Comparison of ENCODE assay signal across 8 cellular contexts in the genomic region with DNA sequence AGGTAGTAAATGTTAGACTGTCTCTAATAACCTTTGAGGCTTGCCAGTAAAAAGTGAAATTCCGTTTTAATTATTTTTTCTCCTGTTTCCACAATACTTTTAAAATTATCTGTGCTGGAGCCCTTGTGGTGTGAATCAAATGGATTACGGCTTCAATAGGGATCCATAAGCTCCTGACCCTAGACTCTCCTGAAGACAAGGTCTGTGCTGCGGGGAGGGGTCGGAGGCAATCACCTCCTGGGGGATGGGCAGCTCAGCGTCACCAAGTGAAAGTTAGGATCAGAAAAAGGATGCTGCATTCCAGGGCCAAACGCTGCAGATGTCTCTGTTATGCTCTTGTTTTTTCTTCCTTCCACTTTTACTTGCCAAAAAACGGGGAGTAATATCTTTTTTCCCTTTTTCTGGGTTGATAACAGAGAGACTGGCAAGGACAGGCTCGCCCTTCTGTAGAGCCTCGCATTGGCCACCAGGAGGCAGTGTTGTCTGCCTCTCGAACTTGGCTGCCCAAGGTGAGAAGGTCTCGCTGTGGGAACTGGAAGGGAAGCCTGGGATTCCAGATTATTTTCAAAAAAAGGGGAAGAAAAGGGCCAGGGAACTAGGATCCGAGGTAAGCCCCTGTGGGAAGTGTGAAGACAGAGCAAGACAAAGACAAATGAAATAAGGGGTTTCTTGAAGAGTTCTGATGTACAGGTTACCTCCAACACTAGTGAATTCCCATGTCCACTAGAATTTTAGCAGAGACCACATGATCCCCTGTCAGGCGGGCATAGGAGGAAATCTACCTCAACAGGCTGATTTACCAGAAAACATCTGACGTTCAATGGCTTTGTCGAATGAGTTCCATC.
A peak's percentile ranks its signal among the peaks of the same experiment; 100 is the strongest.
DNase-seq lines count a peak whose midpoint lies in the region; ATAC-seq and TF ChIP-seq lines count a peak whose summit lies in the region.

No MANE protein-coding gene starts in this region.

- H3K9me3 ChIP-seq in muscle layer of colon (ENCODE audit: low read length): no peaks in the 10 kb centered on the region
- H3K9me3 ChIP-seq in CD8-positive, alpha-beta memory T cell (ENCODE audit: low read length): no peaks in the 10 kb centered on the region

- H3K36me3 ChIP-seq in muscle layer of colon (ENCODE audit: insufficient read depth, low read length): no peaks in the 10 kb centered on the region
- H3K36me3 ChIP-seq in CD8-positive, alpha-beta memory T cell (ENCODE audit: insufficient read depth, low read length): no peaks in the 10 kb centered on the region

- ATAC-seq in GM21825 (IDR thresholded peaks at IDR 0.05; ENCODE audit: unreplicated experiment) (peak; percentile 81), GM21576 (IDR thresholded peaks at IDR 0.05; ENCODE audit: unreplicated experiment) (no peak)

- peak overlapping the region; percentile 67 for H3K27ac ChIP-seq in muscle layer of colon (ENCODE audit: low read depth, low read length)
- H3K27ac ChIP-seq in CD8-positive, alpha-beta memory T cell (ENCODE audit: low read depth, low read length): no peak overlapping the region

- no peaks in the 10 kb centered on the region for H3K27me3 ChIP-seq in muscle layer of colon (ENCODE audit: control insufficient read depth in 1 of 2, insufficient read depth in 2 of 2, low read length in 2 of 2)
- H3K27me3 ChIP-seq in CD8-positive, alpha-beta memory T cell (ENCODE audit: insufficient read depth, low read length, poor library complexity, severe bottlenecking): no peaks in the 10 kb centered on the region

- H3K9me3 Mint-ChIP-seq in chondrocyte (ENCODE audit: low read depth): peaks cover 81% of the 10 kb centered on the region
- H3K9me3 Mint-ChIP-seq in CD8-positive, alpha-beta memory T cell: peaks cover 5 to 10% (median 7%) of the 10 kb centered on the region in 5 donors

- H3K4me1 Mint-ChIP-seq in chondrocyte (ENCODE audit: low read depth): no peaks in the 10 kb centered on the region
- no peaks in the 10 kb centered on the region for H3K4me1 Mint-ChIP-seq in CD8-positive, alpha-beta memory T cell

- peak overlapping the region in 1 of 2 donors; percentile 28 for H3K4me3 ChIP-seq in muscle layer of colon (ENCODE audit: low read depth in 1 of 2, low read length in 2 of 2)
- H3K4me3 ChIP-seq in CD8-positive, alpha-beta memory T cell (ENCODE audit: low read length): no peak overlapping the region

- H3K27ac Mint-ChIP-seq in chondrocyte (ENCODE audit: unreplicated experiment): no peak overlapping the region
- H3K27ac Mint-ChIP-seq in CD8-positive, alpha-beta memory T cell: no peak overlapping the region

- H3K36me3 Mint-ChIP-seq in chondrocyte (ENCODE audit: low read depth): no peaks in the 10 kb centered on the region
- no peaks in the 10 kb centered on the region for H3K36me3 Mint-ChIP-seq in CD8-positive, alpha-beta memory T cell

- peaks cover 37% of the 10 kb centered on the region for H3K4me1 ChIP-seq in muscle layer of colon (ENCODE audit: insufficient read depth, low read length)
- no peaks in the 10 kb centered on the region for H3K4me1 ChIP-seq in CD8-positive, alpha-beta memory T cell (ENCODE audit: insufficient read depth, low read length)

- DNase-seq in GM10266 (ENCODE audit: extremely low spot score) (peak; percentile 29), NCI-H2029 treated with DMSO at 0.1 percent for 48 hours (lab: John Stamatoyannopoulos, UW) (peak; percentile 1), chondrocyte (ENCODE audit: low spot score) (no peak), A172 (ENCODE audit: low spot score) (no peak)
- no peak for DNase-seq in CD8-positive, alpha-beta memory T cell

- H3K27me3 Mint-ChIP-seq in chondrocyte (ENCODE audit: low read depth): no peaks in the 10 kb centered on the region
- peaks cover 0 to 1% of the 10 kb centered on the region in 2 donors for H3K27me3 Mint-ChIP-seq in CD8-positive, alpha-beta memory T cell

- H3K9ac ChIP-seq in muscle layer of colon (ENCODE audit: low read length): no peak overlapping the region

- POLR2A ChIA-PET in CD8-positive, alpha-beta memory T cell (lab: Charles Lee): no interaction called here

- CTCF ChIA-PET in CD8-positive, alpha-beta memory T cell (lab: Charles Lee): no interaction called here

- TF ChIP-seq CTCF in GM10266 (IDR thresholded peaks at IDR 0.05; ENCODE audit: control insufficient read depth, insufficient read depth, low read depth, missing control alignments): peak; percentile 75
- TF ChIP-seq CTCF in chondrocyte (IDR thresholded peaks at IDR 0.05): peak; percentile 18

- no peak overlapping the region for H3K4me3 Mint-ChIP-seq in chondrocyte (ENCODE audit: unreplicated experiment)
- no peak overlapping the region for H3K4me3 Mint-ChIP-seq in CD8-positive, alpha-beta memory T cell

Comparison
In these comparisons a context has a peak if more than half of its experiments do, and no peak if none do; other contexts are left out.
1. DNase-seq: peak in GM10266 (single experiment) and NCI-H2029 treated with DMSO at 0.1 percent for 48 hours (single experiment); none in chondrocyte (single experiment), A172 (single experiment) and CD8-positive, alpha-beta memory T cell (0 of 5).